In the genomic region with DNA sequence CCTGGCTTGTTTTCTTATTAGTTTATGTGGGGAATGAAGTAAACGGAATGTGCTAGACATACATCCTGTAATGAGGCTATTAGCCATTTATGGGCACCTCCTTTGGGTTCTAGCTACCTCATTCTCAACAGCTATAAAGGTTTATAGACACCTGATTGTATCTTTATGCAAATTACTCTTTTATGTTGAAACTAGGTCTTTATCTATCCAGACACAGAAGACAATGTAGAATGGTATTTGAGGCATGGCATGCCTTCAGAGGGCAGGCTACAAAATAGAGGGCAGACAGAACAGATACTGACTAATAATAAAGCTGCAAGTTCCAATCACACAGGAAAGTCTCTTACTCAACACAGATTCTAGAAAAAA, we compare ENCODE assay signal across 11 cellular contexts. TPM values are rescaled to one million over a fixed set of nuclear protein-coding genes. Genes with fewer than 3 reads are reported as not detected.
DNase-seq lines count a peak whose midpoint lies in the region; ATAC-seq, FAIRE-seq and TF ChIP-seq lines count a peak whose summit lies in the region.
"Had no signal": no experiment of that assay in that cellular context is flagged by ENCODE, and none has a peak within 500 bp of the region (broad histone marks: within the 10 kb centered on the region; RNA-seq: fewer than 3 reads in every experiment).

No MANE protein-coding gene starts in this region.

- peaks cover 31 to 57% of the 10 kb centered on the region in 2 donors for H3K4me1 ChIP-seq in small intestine (ENCODE audit: control insufficient read depth in 2 of 2, insufficient read depth in 1 of 2, low read depth in 1 of 2, low read length in 1 of 2)
- H3K4me1 ChIP-seq in ovary (ENCODE audit: insufficient read depth) = peaks cover 20% of the 10 kb centered on the region

- no peak for DNase-seq in T-helper 1 cell
- no peak for DNase-seq in activated naive CD4-positive, alpha-beta T cell treated with anti-CD3 and anti-CD28 coated beads, Interleukin-2, amount 50 U/mL, for 72 hours (ENCODE audit: low spot score in 2 of 2)
- peak; percentile 56 for DNase-seq in small intestine
- no peak for DNase-seq in ovary
- DNase-seq in NOMO-1 treated with DMSO at 0.1 percent for 48 hours (lab: John Stamatoyannopoulos, UW; ENCODE audit: unreplicated experiment) = no peak
- DNase-seq in RPMI8226 = no peak

- intact Hi-C loops in ovary (cut with DNase I) = no loop called here

- no peaks in the 10 kb centered on the region for H3K27me3 ChIP-seq in small intestine (ENCODE audit: control insufficient read depth in 2 of 2, insufficient read depth in 2 of 2, low read length in 2 of 2)
- no peaks in the 10 kb centered on the region for H3K27me3 ChIP-seq in ovary

- H3K4me1 Mint-ChIP-seq in T-helper 1 cell treated with Interleukin-12 subunit alpha and Interleukin-12 subunit beta and Interleukin-4 antibody, amounts not matched to agents 30 μg/mL and 1 μg/mL, for 36 hours (ENCODE audit: low read depth) = peaks cover 83% of the 10 kb centered on the region

- H3K36me3 Mint-ChIP-seq in T-helper 1 cell treated with Interleukin-12 subunit alpha and Interleukin-12 subunit beta and Interleukin-4 antibody, amounts not matched to agents 30 μg/mL and 1 μg/mL, for 36 hours (ENCODE audit: low read depth) = peaks cover 37% of the 10 kb centered on the region
- H3K36me3 Mint-ChIP-seq in activated naive CD4-positive, alpha-beta T cell treated with anti-CD3 and anti-CD28 coated beads, Interleukin-2, amount 50 U/mL, for 72 hours = peaks cover 4 to 44% of the 10 kb centered on the region in 2 donors

- no peaks in the 10 kb centered on the region for H3K9me3 Mint-ChIP-seq in T-helper 1 cell treated with Interleukin-12 subunit alpha and Interleukin-12 subunit beta and Interleukin-4 antibody, amounts not matched to agents 30 μg/mL and 1 μg/mL, for 36 hours
- no peaks in the 10 kb centered on the region for H3K9me3 Mint-ChIP-seq in activated naive CD4-positive, alpha-beta T cell treated with anti-CD3 and anti-CD28 coated beads, Interleukin-2, amount 50 U/mL, for 72 hours

- no peak for TF ChIP-seq EP300 in ovary (IDR thresholded peaks at IDR 0.05)

- H3K27ac ChIP-seq in small intestine (ENCODE audit: low read depth in 1 of 2, low read length in 1 of 2) (peak overlapping the region; percentile 80 to 89), ovary (no peak overlapping the region)
- H3K27ac ChIP-seq: A549 had no signal

- H3K36me3 ChIP-seq in small intestine (ENCODE audit: control insufficient read depth in 2 of 2, insufficient read depth in 2 of 2, low read length in 2 of 2) (no peaks in the 10 kb centered on the region), ovary (no peaks in the 10 kb centered on the region)

- H3K9me3 ChIP-seq in small intestine (ENCODE audit: control insufficient read depth, low read depth) (no peaks in the 10 kb centered on the region), ovary (no peaks in the 10 kb centered on the region)
- H3K9me3 ChIP-seq: A549 had no signal

- H3K4me3 ChIP-seq in small intestine (ENCODE audit: low read depth in 1 of 2, low read length in 2 of 2) = no peak overlapping the region
- H3K4me3 ChIP-seq in ovary = no peak overlapping the region
- H3K4me3 ChIP-seq: A549 had no signal

- TF ChIP-seq CTCF in ovary (IDR thresholded peaks at IDR 0.05) = no peak

- no peaks in the 10 kb centered on the region for H3K27me3 Mint-ChIP-seq in T-helper 1 cell treated with Interleukin-12 subunit alpha and Interleukin-12 subunit beta and Interleukin-4 antibody, amounts not matched to agents 30 μg/mL and 1 μg/mL, for 36 hours (ENCODE audit: low read depth)

- 4 to 38% (median 5%) methylated on average over 1 of the region's 1 CpG for WGBS in small intestine, 3 donors
- 25 to 38% (median 27%) methylated on average over 1 of the region's 1 CpG for WGBS in ovary, 3 donors

- no peak for FAIRE-seq in small intestine (lab: Jason Lieb, UNC)
- FAIRE-seq: A549 had no signal

- TF ChIP-seq POLR2A in ovary (IDR thresholded peaks at IDR 0.05) = no peak

- ATAC-seq in HG03066 (IDR thresholded peaks at IDR 0.05; ENCODE audit: low read depth, unreplicated experiment) = peak; percentile 12
- ATAC-seq in activated naive CD4-positive, alpha-beta T cell treated with anti-CD3 and anti-CD28 coated beads, Interleukin-2, amount 50 U/mL, for 72 hours = no peak
- ATAC-seq: A549 had no signal

- peak overlapping the region; percentile 81 for H3K4me3 Mint-ChIP-seq in T-helper 1 cell treated with Interleukin-12 subunit alpha and Interleukin-12 subunit beta and Interleukin-4 antibody, amounts not matched to agents 30 μg/mL and 1 μg/mL, for 36 hours

- H3K27ac Mint-ChIP-seq in T-helper 1 cell treated with Interleukin-12 subunit alpha and Interleukin-12 subunit beta and Interleukin-4 antibody, amounts not matched to agents 30 μg/mL and 1 μg/mL, for 36 hours = peak overlapping the region; percentile 98
- H3K27ac Mint-ChIP-seq in activated naive CD4-positive, alpha-beta T cell treated with anti-CD3 and anti-CD28 coated beads, Interleukin-2, amount 50 U/mL, for 72 hours = peak overlapping the region; percentile 72 to 91

RNA-seq across cellular contexts. Expression of gene TBC1D2B, which starts 27.1 kb away (rescaled TPM):
- total RNA-seq in activated naive CD4-positive, alpha-beta T cell treated with anti-CD3 and anti-CD28 coated beads, Interleukin-2, amount 50 U/mL, for 72 hours = 10 to 100 TPM; 55.9 to 82.2 TPM
- polyA plus RNA-seq in small intestine = 10 to 100 TPM in 1 of 3 donors, 1 to 10 TPM in 2; 7.6 to 16.0 (median 7.8) TPM
- total RNA-seq in ovary = 100 to 1,000 TPM in 4 of 7 donors, 10 to 100 TPM in 3; 42.3 to 146 (median 115) TPM
- polyA plus RNA-seq in ovary = 100 to 1,000 TPM in 1 of 2 donors, 10 to 100 TPM in 1; 53.3 to 122 TPM

RNA-seq across cellular contexts. Expression of gene SH2D7, which starts 41.9 kb away (rescaled TPM):
- total RNA-seq in activated naive CD4-positive, alpha-beta T cell treated with anti-CD3 and anti-CD28 coated beads, Interleukin-2, amount 50 U/mL, for 72 hours = not detected
- polyA plus RNA-seq in small intestine (1 to 10 TPM; 1.7 to 3.8 (median 2.9) TPM), ovary (not detected)
- not detected for total RNA-seq in ovary
- total RNA-seq: pulmonary artery endothelial cell, temporal lobe had no signal
- polyA plus RNA-seq: A549 had no signal

Comparison
In these comparisons a context has a peak if more than half of its experiments do, and no peak if none do; other contexts are left out.
1. H3K27ac ChIP-seq: peak in small intestine (2 of 2); none in ovary (0 of 2).